In genomic region chr3:175965036-175965435, GRCh38 we compare ENCODE assay signal across 22 cellular contexts.
"Had no signal": no experiment of that assay in that cellular context is flagged by ENCODE, and none has a peak within 500 bp of the region (broad histone marks: within the 10 kb centered on the region; RNA-seq: fewer than 3 reads in every experiment).

No MANE protein-coding gene starts in this region.

- H3K4me3 ChIP-seq: Peyer's patch had no signal

- DNase-seq: activated B cell treated with CpG ODN at 0.5 μM for 24 hours; activated CD4-positive, alpha-beta T cell treated with anti-CD3 and anti-CD28 coated beads for 1 hour; activated CD4-positive, alpha-beta T cell treated with anti-CD3 and anti-CD28 coated beads, Interleukin-2, amount 10 ng/mL, durations not matched to agents 24 days and 14 days; activated CD4-positive, alpha-beta T cell treated with anti-CD3 and anti-CD28 coated beads, Interleukin-2, amount 50 U/mL, for 48 hours; activated CD8-positive, alpha-beta memory T cell treated with anti-CD3 and anti-CD28 coated beads, Interleukin-2, amount 10 ng/mL, durations not matched to agents 7 days and 5 days; activated effector memory CD4-positive, alpha-beta T cell treated with Interleukin-2 at 50 U/mL for 16 hours; activated naive CD4-positive, alpha-beta T cell; activated T-cell treated with anti-CD3 and anti-CD28 coated beads, Interleukin-2, amount 50 U/mL, for 24 hours; aorta; cerebellar nuclear complex; MM.1S; NCI-H1105 treated with DMSO at 0.1 percent for 48 hours; NCI-H1436 treated with DMSO at 0.1 percent for 48 hours; NCI-H187; NCI-H2081; NCI-H446 treated with DMSO at 0.1 percent for 48 hours; NCI-H524 treated with DMSO at 0.1 percent for 48 hours; NCI-H82; Peyer's patch; Right ventricle myocardium superior; T-helper 17 cell; T-helper 9 cell had no signal
